Comparison of ENCODE assay signal across 1 cellular context in the genomic region with DNA sequence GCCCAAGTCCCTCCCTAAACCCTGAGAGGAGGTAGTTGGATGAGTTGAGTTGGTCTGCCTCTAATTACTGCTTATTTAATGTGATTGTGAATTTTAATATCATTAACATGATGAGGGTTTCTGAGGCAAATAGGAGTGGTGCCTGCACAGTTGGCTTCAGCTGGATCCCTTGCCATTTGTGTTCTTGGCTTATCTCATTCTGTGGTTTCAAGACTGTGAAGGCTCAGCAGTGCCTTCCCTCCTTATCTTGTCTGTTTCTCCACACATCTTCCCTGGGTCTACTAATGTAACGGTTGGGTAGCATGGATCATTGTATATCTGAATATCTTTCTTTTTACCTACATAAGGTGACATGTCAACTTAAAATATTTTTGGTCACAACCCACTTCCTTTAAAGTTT.
TF ChIP-seq lines count a peak whose summit lies in the region.

No MANE protein-coding gene starts in this region.

TF ChIP-seq in H1, 55 proteins besides CTCF, POLR2A, EP300 and RAD21 (continued from another document):
- TF ChIP-seq, protein P1, sequence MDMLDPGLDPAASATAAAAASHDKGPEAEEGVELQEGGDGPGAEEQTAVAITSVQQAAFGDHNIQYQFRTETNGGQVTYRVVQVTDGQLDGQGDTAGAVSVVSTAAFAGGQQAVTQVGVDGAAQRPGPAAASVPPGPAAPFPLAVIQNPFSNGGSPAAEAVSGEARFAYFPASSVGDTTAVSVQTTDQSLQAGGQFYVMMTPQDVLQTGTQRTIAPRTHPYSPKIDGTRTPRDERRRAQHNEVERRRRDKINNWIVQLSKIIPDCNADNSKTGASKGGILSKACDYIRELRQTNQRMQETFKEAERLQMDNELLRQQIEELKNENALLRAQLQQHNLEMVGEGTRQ (IDR thresholded peaks at IDR 0.05; ENCODE audit: low read length): no peak
- no peak for TF ChIP-seq TAF7 (optimal IDR thresholded peaks at IDR 0.05; ENCODE audit: borderline replicate concordance, low read depth, low read length)
